In the genomic region with DNA sequence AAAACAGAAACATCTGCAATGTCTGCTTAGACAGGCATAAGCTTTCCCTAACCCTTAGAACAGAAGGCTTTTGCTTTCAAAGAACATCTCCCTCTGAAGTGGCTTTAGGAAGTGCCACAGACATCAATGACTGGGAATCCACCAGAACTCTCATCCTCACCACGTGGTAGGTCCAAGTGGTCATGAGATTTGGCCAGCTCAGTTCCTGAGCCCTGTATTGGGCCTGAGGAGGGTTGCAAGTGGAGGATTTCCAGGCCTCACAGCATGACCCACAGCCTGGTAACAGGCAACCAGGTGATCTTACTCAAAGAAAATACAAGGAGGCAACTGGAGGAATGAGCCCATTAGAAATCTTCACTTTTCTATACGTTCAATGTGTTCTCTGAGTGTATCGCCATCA, we compare ENCODE assay signal across 1 cellular context.
TF ChIP-seq lines count a peak whose summit lies in the region.

No MANE protein-coding gene starts in this region.

TF ChIP-seq in HepG2, 621 proteins besides CTCF, POLR2A, EP300 and RAD21:
- TF ChIP-seq, protein P1, sequence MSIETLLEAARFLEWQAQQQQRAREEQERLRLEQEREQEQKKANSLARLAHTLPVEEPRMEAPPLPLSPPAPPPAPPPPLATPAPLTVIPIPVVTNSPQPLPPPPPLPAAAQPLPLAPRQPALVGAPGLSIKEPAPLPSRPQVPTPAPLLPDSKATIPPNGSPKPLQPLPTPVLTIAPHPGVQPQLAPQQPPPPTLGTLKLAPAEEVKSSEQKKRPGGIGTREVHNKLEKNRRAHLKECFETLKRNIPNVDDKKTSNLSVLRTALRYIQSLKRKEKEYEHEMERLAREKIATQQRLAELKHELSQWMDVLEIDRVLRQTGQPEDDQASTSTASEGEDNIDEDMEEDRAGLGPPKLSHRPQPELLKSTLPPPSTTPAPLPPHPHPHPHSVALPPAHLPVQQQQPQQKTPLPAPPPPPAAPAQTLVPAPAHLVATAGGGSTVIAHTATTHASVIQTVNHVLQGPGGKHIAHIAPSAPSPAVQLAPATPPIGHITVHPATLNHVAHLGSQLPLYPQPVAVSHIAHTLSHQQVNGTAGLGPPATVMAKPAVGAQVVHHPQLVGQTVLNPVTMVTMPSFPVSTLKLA (IDR thresholded peaks at IDR 0.05), result 0 out of 2 replicates have a peak, but pooled peaks have one; percentile 9
- TF ChIP-seq ZNF430 (CRISPR knock-in tag; IDR thresholded peaks at IDR 0.05) (no peak), ZNF646 (CRISPR knock-in tag; IDR thresholded peaks at IDR 0.05) (no peak), BCL6 (CRISPR knock-in tag; IDR thresholded peaks at IDR 0.05) (0 out of 2 replicates have a peak, but pooled peaks have one; percentile 12), ZNF350 (CRISPR knock-in tag; IDR thresholded peaks at IDR 0.05; ENCODE audit: borderline replicate concordance, low read depth) (no peak)
